23 cellular contexts compared by ENCODE assay signal in genomic region chr1:200811704-200812103, GRCh38.
A peak's percentile ranks its signal among the peaks of the same experiment; 100 is the strongest.
DNase-seq lines count a peak whose midpoint lies in the region; ATAC-seq and TF ChIP-seq lines count a peak whose summit lies in the region.
"Had no signal": no experiment of that assay in that cellular context is flagged by ENCODE, and none has a peak within 500 bp of the region (broad histone marks: within the 10 kb centered on the region; RNA-seq: fewer than 3 reads in every experiment).

No MANE protein-coding gene starts in this region.

- peaks cover 28% of the 10 kb centered on the region for H3K36me3 Mint-ChIP-seq in endothelial cell (ENCODE audit: low read depth, unreplicated experiment)
- H3K36me3 Mint-ChIP-seq: CD14-positive monocyte had no signal

- H3K27me3 Mint-ChIP-seq in endothelial cell (ENCODE audit: unreplicated experiment): peaks cover 3% of the 10 kb centered on the region
- H3K27me3 Mint-ChIP-seq: CD4-positive, alpha-beta T cell had no signal

- no peak overlapping the region for H3K4me3 Mint-ChIP-seq in endothelial cell (ENCODE audit: unreplicated experiment)
- H3K4me3 Mint-ChIP-seq: CD14-positive monocyte; CD4-positive, alpha-beta T cell; CD8-positive, alpha-beta memory T cell had no signal

- no peak overlapping the region for H3K27ac ChIP-seq in right lobe of liver
- H3K27ac ChIP-seq: A549; BLaER1 treated with 17β-estradiol and CSF1 and Interleukin-3, amounts not matched to agents 10 nM and 100 nM; GM23248 had no signal

- no peaks in the 10 kb centered on the region for H3K36me3 ChIP-seq in right lobe of liver

- H3K27ac Mint-ChIP-seq in endothelial cell (ENCODE audit: unreplicated experiment): peak overlapping the region; percentile 45
- H3K27ac Mint-ChIP-seq: CD14-positive monocyte; CD4-positive, alpha-beta T cell; CD8-positive, alpha-beta memory T cell had no signal

- no peaks in the 10 kb centered on the region for H3K27me3 ChIP-seq in right lobe of liver
- H3K27me3 ChIP-seq: BE2C; BLaER1 treated with 17β-estradiol and CSF1 and Interleukin-3, amounts not matched to agents 10 nM and 100 nM had no signal

- H3K4me3 ChIP-seq in right lobe of liver: no peak overlapping the region
- H3K4me3 ChIP-seq: A549; BLaER1 treated with 17β-estradiol and CSF1 and Interleukin-3, amounts not matched to agents 10 nM and 100 nM; GM12878; GM23248 had no signal

- H3K4me1 Mint-ChIP-seq in endothelial cell (ENCODE audit: unreplicated experiment): peaks cover 3% of the 10 kb centered on the region
- H3K4me1 Mint-ChIP-seq: CD14-positive monocyte; CD8-positive, alpha-beta memory T cell had no signal

- TF ChIP-seq CTCF in endothelial cell (IDR thresholded peaks at IDR 0.05; ENCODE audit: unreplicated experiment) (no peak), right lobe of liver (IDR thresholded peaks at IDR 0.05) (no peak)

- no peaks in the 10 kb centered on the region for H3K4me1 ChIP-seq in right lobe of liver
- H3K4me1 ChIP-seq: A549; BE2C; BLaER1 treated with 17β-estradiol and CSF1 and Interleukin-3, amounts not matched to agents 10 nM and 100 nM had no signal

- peak; percentile 34 for ATAC-seq in Right ventricle myocardium superior (ENCODE audit: poor library complexity)
- no peak for ATAC-seq in left ventricle myocardium superior
- ATAC-seq in right lobe of liver: peak; percentile 32 to 71 (median 42)
- ATAC-seq: A549, GM12878 had no signal

- H3K9me3 Mint-ChIP-seq in endothelial cell (ENCODE audit: unreplicated experiment): no peaks in the 10 kb centered on the region
- H3K9me3 Mint-ChIP-seq: CD4-positive, alpha-beta T cell; CD8-positive, alpha-beta memory T cell had no signal

- H3K9me3 ChIP-seq in right lobe of liver: no peaks in the 10 kb centered on the region
- H3K9me3 ChIP-seq: A549, BE2C had no signal

- no peak for DNase-seq in Right ventricle myocardium superior
- DNase-seq in left ventricle myocardium superior: no peak
- DNase-seq in endothelial cell (ENCODE audit: low spot score): no peak
- DNase-seq in right lobe of liver: no peak
- no peak for DNase-seq in T-helper 9 cell
- no peak for DNase-seq in hippocampal formation (lab: John Stamatoyannopoulos, UW)
- DNase-seq: 8988T; ACHN; AML-193; BE2C; CD4-positive, alpha-beta T cell; CD8-positive, alpha-beta memory T cell; DMS 273 treated with DMSO at 0.1 percent for 48 hours; DMS79; EL; GDM1; GM23248; H7; HCEC 1CT had no signal

- 43% methylated on average over 4 of the region's 4 CpGs for WGBS in right lobe of liver (ENCODE audit: insufficient coverage, low coverage, low lambda C conversion rate, missing lambda C conversion rate)

- TF ChIP-seq POLR2A in right lobe of liver (IDR thresholded peaks at IDR 0.05): no peak

- intact Hi-C loops in Right ventricle myocardium superior (cut with DNase I) (no loop called here), left ventricle myocardium superior (cut with micrococcal nuclease) (no loop called here), right lobe of liver (cut with DNase I) (no loop called here)
